In the genomic region with DNA sequence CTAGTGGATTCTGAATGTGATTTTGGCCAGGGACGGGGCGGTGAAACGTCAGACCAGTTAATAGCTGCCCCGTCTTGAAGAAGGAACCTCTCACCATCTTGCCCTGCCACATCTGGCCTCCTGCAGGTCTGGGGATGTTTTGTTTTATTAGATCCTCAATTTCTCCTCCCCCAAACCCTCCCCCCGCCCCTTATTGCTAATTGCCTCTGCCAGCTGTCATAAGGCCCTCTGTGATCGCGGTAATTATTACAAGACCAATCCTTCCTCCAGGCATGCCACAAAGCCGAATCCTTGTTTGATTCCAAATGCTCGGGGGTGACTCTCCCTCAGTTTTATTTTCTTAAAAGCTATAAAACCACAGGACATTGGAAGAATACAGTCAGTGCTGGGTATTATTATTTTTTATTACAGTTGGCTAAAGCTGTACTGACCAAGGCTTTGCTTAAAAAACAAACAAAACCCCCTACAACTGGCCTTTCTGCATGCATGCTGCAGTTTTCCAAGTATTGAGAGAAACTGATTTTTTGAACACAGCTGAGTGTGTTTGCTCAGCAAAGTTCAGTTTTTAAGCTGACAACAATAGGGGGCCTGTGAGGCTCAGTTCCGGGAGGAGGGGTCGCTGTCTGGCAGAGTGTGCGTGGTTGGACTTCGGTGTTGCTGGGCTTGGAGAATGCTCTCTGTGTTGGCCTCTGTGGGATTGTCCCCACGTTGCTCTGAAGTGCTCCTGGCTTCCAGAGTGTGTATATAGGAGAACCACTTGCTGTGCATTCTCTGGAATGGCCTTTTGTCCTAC, we compare ENCODE assay signal across 9 cellular contexts. TPM values are rescaled to one million over a fixed set of nuclear protein-coding genes. Genes with fewer than 3 reads are reported as not detected.
A peak's percentile ranks its signal among the peaks of the same experiment; 100 is the strongest.
DNase-seq lines count a peak whose midpoint lies in the region; ATAC-seq, FAIRE-seq and TF ChIP-seq lines count a peak whose summit lies in the region.
"Had no signal": no experiment of that assay in that cellular context is flagged by ENCODE, and none has a peak within 500 bp of the region (broad histone marks: within the 10 kb centered on the region; RNA-seq: fewer than 3 reads in every experiment).

No MANE protein-coding gene starts in this region.

- ATAC-seq in HG02571 (IDR thresholded peaks at IDR 0.05; ENCODE audit: unreplicated experiment): no peak
- no peak for ATAC-seq in GM18867 (IDR thresholded peaks at IDR 0.05; ENCODE audit: unreplicated experiment)

- TF ChIP-seq CTCF in AG09309 (IDR thresholded peaks at IDR 0.05; ENCODE audit: control insufficient read depth, insufficient read depth, low read depth, low read length, missing control alignments) (no peak), esophagus squamous epithelium (IDR thresholded peaks at IDR 0.05) (peak in 1 of 6 experiments; percentile 14)

- 28 to 41% methylated on average over 14 of the region's 14 CpGs for WGBS in esophagus squamous epithelium, 2 donors

- peak; percentile 84 for TF ChIP-seq POLR2A in GM12892 (IDR thresholded peaks at IDR 0.05; ENCODE audit: low read depth, low read length)
- no peak for TF ChIP-seq POLR2A in esophagus squamous epithelium (IDR thresholded peaks at IDR 0.05)

- peaks cover 18 to 52% (median 24%) of the 10 kb centered on the region in 3 donors for H3K4me1 ChIP-seq in esophagus squamous epithelium

- no peaks in the 10 kb centered on the region for H3K9me3 ChIP-seq in esophagus squamous epithelium

- no peak overlapping the region for H3K27ac ChIP-seq in esophagus squamous epithelium

- no peaks in the 10 kb centered on the region for H3K27me3 ChIP-seq in esophagus squamous epithelium

- H3K36me3 ChIP-seq in esophagus squamous epithelium: no peaks in the 10 kb centered on the region

- peak; percentile 42 for FAIRE-seq in GM12892 (lab: Jason Lieb, UNC)
- FAIRE-seq: islet of Langerhans had no signal

- peak; percentile 63 for DNase-seq in AG09309 (ENCODE audit: low read depth)
- no peak for DNase-seq in GM12892 (ENCODE audit: insufficient read length)
- DNase-seq in RKO (ENCODE audit: low spot score): peak; percentile 15
- DNase-seq in esophagus squamous epithelium (lab: John Stamatoyannopoulos, UW): no peak
- DNase-seq in posterior vena cava (ENCODE audit: low spot score): peak; percentile 56
- DNase-seq in NCI-H2029 treated with DMSO at 0.1 percent for 48 hours (lab: John Stamatoyannopoulos, UW): no peak

- no peak overlapping the region; the same call in 1 of the 2 replicates for H3K4me3 ChIP-seq in AG09309 (ENCODE audit: control insufficient read depth, low read depth, low read length)
- peak overlapping the region in 3 of 4 donors; percentile 68 to 91 (median 82) for H3K4me3 ChIP-seq in esophagus squamous epithelium

- intact Hi-C loops in esophagus squamous epithelium (cut with DNase I) (loop anchor here (10.0 kb wide), 2 partner anchors 103 to 137 kb away; no protein-coding TSS in a partner anchor), posterior vena cava (cut with DNase I) (loop anchor here (10.0 kb wide), 2 partner anchors 53 to 103 kb away; no protein-coding TSS in a partner anchor)

RNA-seq across cellular contexts. Expression of a gene that starts 1.7 kb away (rescaled TPM):
- polyA plus RNA-seq in GM12892 (2012; ENCODE audit: missing spikeins): 37.7 TPM
- total RNA-seq in esophagus squamous epithelium: 10 to 100 TPM; 22.3 to 32.4 (median 31.0) TPM
- total RNA-seq in posterior vena cava: 10 to 100 TPM; 30.3 to 35.5 TPM

Comparison
In these comparisons a context has a peak if more than half of its experiments do, and no peak if none do; other contexts are left out.
1. DNase-seq: peak in AG09309 (single experiment), RKO (single experiment) and posterior vena cava (single experiment); none in GM12892 (single experiment), esophagus squamous epithelium (single experiment) and NCI-H2029 treated with DMSO at 0.1 percent for 48 hours (single experiment).